10 cellular contexts compared by ENCODE assay signal in the genomic region with DNA sequence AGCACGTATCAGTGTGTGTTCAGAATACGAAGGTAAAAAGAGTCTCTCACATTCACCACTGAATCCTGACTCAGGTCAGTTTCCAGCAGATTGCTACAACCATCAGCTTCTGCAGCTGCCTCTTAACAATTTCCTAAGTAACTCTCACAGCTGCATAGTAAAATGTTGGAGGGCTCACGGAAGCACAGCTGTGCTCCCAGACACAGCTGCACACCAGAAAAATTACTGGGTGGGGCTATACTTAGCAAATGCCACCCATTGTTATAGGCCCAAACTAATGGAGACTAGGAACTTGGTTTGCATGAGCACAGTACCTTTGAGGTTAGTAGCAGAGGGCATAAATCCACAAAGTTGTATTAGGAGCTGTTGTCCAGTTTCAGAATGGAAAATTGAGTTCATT.
"Had no signal": no experiment of that assay in that cellular context is flagged by ENCODE, and none has a peak within 500 bp of the region (broad histone marks: within the 10 kb centered on the region; RNA-seq: fewer than 3 reads in every experiment).

No MANE protein-coding gene starts in this region.

- H3K36me3 ChIP-seq: lower lobe of right lung, ovary, stomach, thoracic aorta had no signal

- H3K27me3 ChIP-seq: ovary, stomach had no signal

- H3K9me3 ChIP-seq: lower lobe of right lung, ovary, stomach, thoracic aorta had no signal

- H3K4me3 ChIP-seq: lower lobe of right lung, ovary, stomach, thoracic aorta had no signal

- DNase-seq: activated CD4-positive, alpha-beta T cell treated with anti-CD3 and anti-CD28 coated beads for 48 hours; activated naive CD4-positive, alpha-beta T cell treated with Interleukin-2 at 50 U/mL for 16 hours; effector memory CD4-positive, alpha-beta T cell; lower lobe of right lung; natural killer cell; ovary; stimulated activated CD4-positive, alpha-beta T cell treated with anti-CD3 and anti-CD28 coated beads, Interleukin-4, amount 100 ng/mL, for 4 hours; stomach had no signal

- H3K4me1 ChIP-seq: lower lobe of right lung, stomach had no signal

- H3K27ac ChIP-seq: epithelial cell of prostate, lower lobe of right lung, ovary, stomach, thoracic aorta had no signal
